ENCODE assay signal across 8 cellular contexts in genomic region chr19:14366529-14366928, GRCh38. TPM values are rescaled to one million over a fixed set of nuclear protein-coding genes. Genes with fewer than 3 reads are reported as not detected.
DNase-seq lines count a peak whose midpoint lies in the region; ATAC-seq, FAIRE-seq and TF ChIP-seq lines count a peak whose summit lies in the region.

No MANE protein-coding gene starts in this region.

- TF ChIP-seq CTCF in mammary epithelial cell (conservative IDR thresholded peaks at IDR 0.05 in 1 of 2, IDR thresholded peaks at IDR 0.05 in 1 of 2; ENCODE audit: extremely low read depth in 1 of 2, insufficient read depth in 1 of 2, low read depth in 1 of 2, low read length in 2 of 2), result no peak

- intact Hi-C loops in mammary epithelial cell (cut with micrococcal nuclease), result loop anchor here (10.0 kb wide), 1 partner anchor 108 kb away; the partner anchor contains the start of gene PTGER1
- intact Hi-C loops in left colon (cut with DNase I, micrococcal nuclease), result no loop called here

- no TSS peak for BruUV-seq in mammary epithelial cell (replicated peaks; lab: Mats Ljungman, UMichigan)

- no peak overlapping the region for H3K9ac ChIP-seq in mammary epithelial cell (ENCODE audit: insufficient read depth, low read length)

- H3K4me3 ChIP-seq in mammary epithelial cell (replicated peaks in 1 of 3; ENCODE audit: insufficient read depth in 1 of 3, low read depth in 2 of 3, low read length in 3 of 3), result no peak overlapping the region

- peak overlapping the region; percentile 38 for H2AFZ ChIP-seq in mammary epithelial cell (ENCODE audit: low read depth, low read length)

- CTCF ChIA-PET in mammary epithelial cell (lab: Charles Lee; ENCODE audit: low non-redundant PET), result interaction anchor here (0.6 to 1.1 kb wide), 3 partner anchors 40 to 230 kb away, joined by 4 to 7 read pairs (median 4); partner anchors contain the start of gene ASF1B

- H3K27me3 ChIP-seq in mammary epithelial cell (ENCODE audit: insufficient read depth, low read length), result no peaks in the 10 kb centered on the region

- DNase-seq in Caki2 (ENCODE audit: low read depth) (peak; percentile 90), H4 (ENCODE audit: low spot score) (peak; percentile 90), NCI-H2081 (lab: John Stamatoyannopoulos, UW) (peak; percentile 62 to 76), mammary epithelial cell (peak; percentile 87), left colon (peak; percentile 94), frontal cortex (ENCODE audit: low spot score in 2 of 2) (no peak)
- DNase-seq in activated CD4-positive, CD25-positive, alpha-beta regulatory T cell treated with anti-CD3 and anti-CD28 coated beads, Interleukin-2, amount 50 U/mL, for 16 hours (ENCODE audit: low read depth, low spot score), result peak; percentile 75
- DNase-seq in stimulated activated CD8-positive, alpha-beta memory T cell treated with anti-CD3 and anti-CD28 coated beads, Interleukin-15, amount 100 ng/mL, for 4 hours (ENCODE audit: low read depth in 2 of 2), result peak; percentile 61 to 83

- FAIRE-seq in frontal cortex (lab: Jason Lieb, UNC), result no peak

- H3K4me1 ChIP-seq in mammary epithelial cell (ENCODE audit: insufficient read depth, low read length), result peaks cover 7% of the 10 kb centered on the region

- peak overlapping the region; percentile 31 for H3K4me2 ChIP-seq in mammary epithelial cell (ENCODE audit: insufficient read depth, low read depth, low read length)

- WGBS in mammary epithelial cell (ENCODE audit: low coverage, missing lambda C conversion rate), result 0% methylated on average over 3 of the region's 3 CpGs

- ATAC-seq in left colon, result peak; percentile 92

- H3K36me3 ChIP-seq in mammary epithelial cell (ENCODE audit: insufficient read depth, low read length), result no peaks in the 10 kb centered on the region

- dilution Hi-C loops in mammary epithelial cell (cut with HindIII; ENCODE audit: low sequenced_read_pairs), result no loop called here

- H3K79me2 ChIP-seq in mammary epithelial cell (ENCODE audit: insufficient read depth, low read length), result no peaks in the 10 kb centered on the region

- no peak overlapping the region for H3K27ac ChIP-seq in mammary epithelial cell (ENCODE audit: insufficient read depth, low read depth, low read length)

- H4K20me1 ChIP-seq in mammary epithelial cell (ENCODE audit: insufficient read depth, low read length), result no peaks in the 10 kb centered on the region

- no peaks in the 10 kb centered on the region for H3K9me3 ChIP-seq in mammary epithelial cell (replicated peaks; ENCODE audit: insufficient read depth, low read length)

- in situ Hi-C loops in Caki2 (cut with HindIII; ENCODE audit: low pct_unique_long_range_greater_than_20kb, low sequenced_read_pairs), result no loop called here
- in situ Hi-C loops in mammary epithelial cell (cut with MboI; ENCODE audit: low sequenced_read_pairs in 2 of 2), result no loop called here

RNA-seq across cellular contexts. Expression of gene ADGRE5, which starts 14.7 kb away (rescaled TPM):
- total RNA-seq in Caki2 (2014; rRNA removed; shearing (Covaris generic); ENCODE audit: low replicate concordance), result 80.1 and 111 TPM in 2 replicates
- total RNA-seq in H4 (2014; rRNA removed; shearing (Covaris generic)), result 9.5 and 13.0 TPM in 2 replicates
- total RNA-seq in mammary epithelial cell (10 to 100 TPM; 19.3 to 35.4 TPM), left colon (100 to 1,000 TPM; 147 to 173 TPM), frontal cortex (0.82 TPM)
- polyA plus RNA-seq in mammary epithelial cell, result 17.5 TPM
- 26.7 TPM for polyA minus RNA-seq in mammary epithelial cell

RNA-seq across cellular contexts. Expression of gene DDX39A, which starts 52.6 kb away (rescaled TPM):
- 165 and 194 TPM in 2 replicates for total RNA-seq in Caki2 (2014; rRNA removed; shearing (Covaris generic); ENCODE audit: low replicate concordance)
- total RNA-seq in H4 (2014; rRNA removed; shearing (Covaris generic)), result 162 and 211 TPM in 2 replicates
- total RNA-seq in mammary epithelial cell, result 10 to 100 TPM; 34.0 to 74.4 TPM
- 108 TPM for polyA plus RNA-seq in mammary epithelial cell
- 67.1 TPM for polyA minus RNA-seq in mammary epithelial cell
- 10 to 100 TPM; 55.3 to 85.8 TPM for total RNA-seq in left colon
- total RNA-seq in frontal cortex, result 29.8 TPM

Comparison
In these comparisons a context has a peak if more than half of its experiments do, and no peak if none do; other contexts are left out.
1. DNase-seq: peak in Caki2 (single experiment), H4 (single experiment), NCI-H2081 (2 of 2), activated CD4-positive, CD25-positive, alpha-beta regulatory T cell treated with anti-CD3 and anti-CD28 coated beads, Interleukin-2, amount 50 U/mL, for 16 hours (single experiment), mammary epithelial cell (single experiment), left colon (2 of 2) and stimulated activated CD8-positive, alpha-beta memory T cell treated with anti-CD3 and anti-CD28 coated beads, Interleukin-15, amount 100 ng/mL, for 4 hours (2 of 2); none in frontal cortex (0 of 2).